Comparison of ENCODE assay signal across 11 cellular contexts in the genomic region with DNA sequence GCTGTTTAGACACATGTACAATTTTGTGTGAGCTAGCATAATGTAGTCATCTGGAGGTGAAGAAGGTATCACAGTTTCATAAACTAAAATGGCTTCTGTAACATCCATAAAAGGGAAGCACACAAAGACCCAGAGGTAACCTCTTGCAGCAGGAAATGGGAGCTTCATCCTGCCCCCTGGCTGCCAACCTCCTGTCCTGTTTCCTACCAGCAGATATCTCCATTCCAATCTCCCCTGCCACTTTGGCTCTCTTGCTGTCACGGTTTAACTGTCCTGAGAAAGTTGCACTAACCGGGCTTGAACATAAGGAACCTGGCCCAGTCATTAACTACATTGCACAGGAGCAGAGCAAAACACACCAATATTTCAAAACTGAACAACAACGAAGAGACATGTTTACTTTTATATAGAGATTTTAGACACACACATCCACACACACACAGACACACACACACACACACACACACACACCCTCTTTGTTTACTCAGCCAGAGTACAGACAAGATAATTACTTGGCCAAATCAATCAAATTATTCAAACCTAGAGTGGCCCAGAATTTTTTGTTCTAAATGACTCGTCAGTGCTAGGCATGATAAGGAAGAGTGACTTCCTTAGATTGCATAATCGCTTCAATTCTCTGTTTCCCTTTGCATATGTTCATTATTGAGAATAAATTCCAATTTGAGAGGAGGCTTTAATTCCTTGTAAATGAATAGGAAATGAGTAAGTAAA. TPM values are rescaled to one million over a fixed set of nuclear protein-coding genes. Genes with fewer than 3 reads are reported as not detected.
DNase-seq lines count a peak whose midpoint lies in the region; ATAC-seq and TF ChIP-seq lines count a peak whose summit lies in the region.
"Had no signal": no experiment of that assay in that cellular context is flagged by ENCODE, and none has a peak within 500 bp of the region (broad histone marks: within the 10 kb centered on the region; RNA-seq: fewer than 3 reads in every experiment).

No MANE protein-coding gene starts in this region.

- H3K36me3 ChIP-seq in upper lobe of right lung: no peaks in the 10 kb centered on the region

- no peaks in the 10 kb centered on the region for H3K9me3 ChIP-seq in upper lobe of right lung

- H3K4me3 Mint-ChIP-seq in stimulated activated naive CD8-positive, alpha-beta T cell treated with anti-CD3 and anti-CD28 coated beads, Interleukin-15, amount 100 ng/mL, for 72 hours: peak overlapping the region in 1 of 2 donors; percentile 29
- H3K4me3 Mint-ChIP-seq: CD8-positive, alpha-beta memory T cell had no signal

- no peak for DNase-seq in stimulated activated naive CD8-positive, alpha-beta T cell treated with anti-CD3 and anti-CD28 coated beads, Interleukin-15, amount 100 ng/mL, for 72 hours
- DNase-seq in stimulated activated naive CD8-positive, alpha-beta T cell treated with anti-CD3 and anti-CD28 coated beads, Interleukin-15, Interleukin-2, amounts not matched to agents 100 U/mL and 50 U/mL, for 24 hours: no peak
- DNase-seq in NCI-H69 (lab: John Stamatoyannopoulos, UW) (peak; percentile 6), epithelial cell of esophagus (ENCODE audit: low read depth) (peak; percentile 18), upper lobe of right lung (no peak), HPDE6-E6E7 (ENCODE audit: extremely low spot score) (no peak)
- DNase-seq: CD8-positive, alpha-beta memory T cell; erythroblast; stimulated activated CD4-positive, alpha-beta T cell treated with anti-CD3 and anti-CD28 coated beads, Interleukin-12 subunit alpha, Interleukin-12 subunit beta, amount 100 ng/mL, for 4 hours had no signal

- ATAC-seq in stimulated activated naive CD8-positive, alpha-beta T cell treated with anti-CD3 and anti-CD28 coated beads, Interleukin-15, amount 100 ng/mL, for 72 hours: peak; percentile 45
- ATAC-seq in stimulated activated naive CD8-positive, alpha-beta T cell treated with anti-CD3 and anti-CD28 coated beads, Interleukin-15, Interleukin-2, amounts not matched to agents 100 U/mL and 50 U/mL, for 24 hours: no peak
- ATAC-seq in upper lobe of right lung: no peak
- no peak for ATAC-seq in HG02588 (IDR thresholded peaks at IDR 0.05; ENCODE audit: unreplicated experiment)
- ATAC-seq in esophagus mucosa: no peak

- H3K27me3 Mint-ChIP-seq in stimulated activated naive CD8-positive, alpha-beta T cell treated with anti-CD3 and anti-CD28 coated beads, Interleukin-15, amount 100 ng/mL, for 72 hours: no peaks in the 10 kb centered on the region
- H3K27me3 Mint-ChIP-seq: CD8-positive, alpha-beta memory T cell had no signal

- no peaks in the 10 kb centered on the region for H3K9me3 Mint-ChIP-seq in stimulated activated naive CD8-positive, alpha-beta T cell treated with anti-CD3 and anti-CD28 coated beads, Interleukin-15, amount 100 ng/mL, for 72 hours
- H3K9me3 Mint-ChIP-seq: CD8-positive, alpha-beta memory T cell had no signal

- TF ChIP-seq CTCF in epithelial cell of esophagus (IDR thresholded peaks at IDR 0.05; ENCODE audit: insufficient read depth, low read depth, low read length, missing control alignments): peak; percentile 21
- peak; percentile 15 for TF ChIP-seq CTCF in upper lobe of right lung (IDR thresholded peaks at IDR 0.05)

- no peaks in the 10 kb centered on the region for H3K4me1 ChIP-seq in upper lobe of right lung

- H3K27ac Mint-ChIP-seq in stimulated activated naive CD8-positive, alpha-beta T cell treated with anti-CD3 and anti-CD28 coated beads, Interleukin-15, amount 100 ng/mL, for 72 hours: peak overlapping the region; percentile 77 to 85

- no peak overlapping the region for H3K27ac ChIP-seq in upper lobe of right lung

- H3K4me1 Mint-ChIP-seq in stimulated activated naive CD8-positive, alpha-beta T cell treated with anti-CD3 and anti-CD28 coated beads, Interleukin-15, amount 100 ng/mL, for 72 hours: no peaks in the 10 kb centered on the region
- H3K4me1 Mint-ChIP-seq: CD8-positive, alpha-beta memory T cell had no signal

- no peaks in the 10 kb centered on the region for H3K27me3 ChIP-seq in upper lobe of right lung

- intact Hi-C loops in upper lobe of right lung (cut with DNase I): no loop called here

- H3K4me3 ChIP-seq in epithelial cell of esophagus (ENCODE audit: low read length): no peak overlapping the region
- no peak overlapping the region for H3K4me3 ChIP-seq in upper lobe of right lung

RNA-seq across cellular contexts. Expression of a gene that starts 24.2 kb away (rescaled TPM):
- total RNA-seq in upper lobe of right lung (25.2 TPM), esophagus mucosa (17.8 TPM)

Comparison
In these comparisons a context has a peak if more than half of its experiments do, and no peak if none do; other contexts are left out.
1. DNase-seq: peak in NCI-H69 (single experiment) and epithelial cell of esophagus (single experiment); none in stimulated activated naive CD8-positive, alpha-beta T cell treated with anti-CD3 and anti-CD28 coated beads, Interleukin-15, amount 100 ng/mL, for 72 hours (0 of 2), stimulated activated naive CD8-positive, alpha-beta T cell treated with anti-CD3 and anti-CD28 coated beads, Interleukin-15, Interleukin-2, amounts not matched to agents 100 U/mL and 50 U/mL, for 24 hours (single experiment), upper lobe of right lung (single experiment) and HPDE6-E6E7 (single experiment).